Comparison of ENCODE assay signal across 13 cellular contexts in the genomic region with DNA sequence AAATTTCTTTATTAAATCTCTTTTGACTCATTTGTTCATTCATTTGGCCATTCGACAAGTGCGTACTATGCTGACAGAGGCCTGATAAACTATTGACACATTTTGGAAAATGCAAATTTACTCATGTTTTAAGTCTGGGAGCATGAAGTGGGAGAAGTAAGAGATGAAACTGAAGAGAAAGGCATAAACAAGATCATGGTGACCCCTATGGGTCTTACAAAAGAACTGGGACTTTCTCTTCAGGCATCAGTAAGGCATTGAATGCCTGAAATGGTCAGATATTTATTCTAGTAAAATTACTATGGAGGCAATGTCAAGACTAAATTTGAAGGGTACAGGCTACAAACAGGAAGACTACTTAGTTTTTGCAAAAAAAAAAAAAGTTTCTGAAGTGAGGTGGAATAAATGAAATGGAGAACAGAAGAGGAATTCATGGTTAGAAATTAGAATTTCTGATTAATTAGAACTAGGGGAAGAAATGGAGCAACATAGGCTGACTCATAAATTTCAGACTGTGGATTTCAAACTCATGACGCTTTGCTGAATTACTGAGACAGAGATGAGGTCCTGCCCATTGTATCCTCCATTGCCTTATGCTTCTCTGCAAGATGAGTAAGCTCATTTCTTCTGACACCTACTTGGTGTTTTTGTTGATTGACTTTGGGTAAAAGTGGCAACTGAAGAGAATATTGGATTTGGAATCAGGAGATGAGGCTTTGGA. TPM values are rescaled to one million over a fixed set of nuclear protein-coding genes. Genes with fewer than 3 reads are reported as not detected.
DNase-seq lines count a peak whose midpoint lies in the region; ATAC-seq, FAIRE-seq and TF ChIP-seq lines count a peak whose summit lies in the region.
"Had no signal": no experiment of that assay in that cellular context is flagged by ENCODE, and none has a peak within 500 bp of the region (broad histone marks: within the 10 kb centered on the region; RNA-seq: fewer than 3 reads in every experiment).

No MANE protein-coding gene starts in this region.

- peaks cover 0 to 2% of the 10 kb centered on the region in 2 donors for H3K4me1 ChIP-seq in lung (ENCODE audit: control insufficient read depth in 2 of 2, insufficient read depth in 2 of 2, low read length in 2 of 2)
- no peaks in the 10 kb centered on the region for H3K4me1 ChIP-seq in CD8-positive, alpha-beta T cell (ENCODE audit: insufficient read depth, low read length)
- H3K4me1 ChIP-seq: spleen had no signal

- H3K27me3 ChIP-seq in bronchial epithelial cell (ENCODE audit: control insufficient read depth, insufficient read depth, low read length): no peaks in the 10 kb centered on the region
- H3K27me3 ChIP-seq in lung (ENCODE audit: control insufficient read depth, insufficient read depth): no peaks in the 10 kb centered on the region
- peaks cover 3% of the 10 kb centered on the region for H3K27me3 ChIP-seq in CD8-positive, alpha-beta T cell (ENCODE audit: insufficient read depth, low read length)
- H3K27me3 ChIP-seq: spleen had no signal

- peak; percentile 60 for FAIRE-seq in bronchial epithelial cell (lab: Jason Lieb, UNC)

- WGBS in lung, 2 donors: 91 to 94% methylated on average over 3 of the region's 3 CpGs

- H3K4me1 Mint-ChIP-seq in activated CD8-positive, alpha-beta memory T cell treated with anti-CD3 and anti-CD28 coated beads, Interleukin-2, amount 10 ng/mL, durations not matched to agents 7 days and 5 days: peaks cover 2% of the 10 kb centered on the region
- H3K4me1 Mint-ChIP-seq in CD8-positive, alpha-beta T cell (ENCODE audit: low read depth): no peaks in the 10 kb centered on the region
- H3K4me1 Mint-ChIP-seq: CD8-positive, alpha-beta memory T cell had no signal

- DNase-seq in GM03348 (ENCODE audit: low spot score): peak; percentile 48
- DNase-seq in M059J (ENCODE audit: low read depth): peak; percentile 14
- peak; percentile 95 for DNase-seq in bronchial epithelial cell (ENCODE audit: low read depth)
- DNase-seq in lung (ENCODE audit: low spot score): no peak
- DNase-seq in GOT3 (lab: John Stamatoyannopoulos, UW): no peak
- DNase-seq in activated CD8-positive, alpha-beta memory T cell treated with anti-CD3 and anti-CD28 coated beads, Interleukin-2, amount 10 ng/mL, durations not matched to agents 7 days and 5 days: no peak
- DNase-seq in CD8-positive, alpha-beta T cell: no peak
- DNase-seq in NCI-H187 (lab: John Stamatoyannopoulos, UW): no peak
- DNase-seq: activated T-cell treated with anti-CD3 and anti-CD28 coated beads, Interleukin-2, amount 50 U/mL, for 4 hours; CD8-positive, alpha-beta memory T cell; KBM-7; NCI-H774; spleen had no signal

- H3K27me3 Mint-ChIP-seq in activated CD8-positive, alpha-beta memory T cell treated with anti-CD3 and anti-CD28 coated beads, Interleukin-2, amount 10 ng/mL, durations not matched to agents 7 days and 5 days: peaks cover 5% of the 10 kb centered on the region
- H3K27me3 Mint-ChIP-seq in CD8-positive, alpha-beta T cell (ENCODE audit: low read depth): peaks cover 6% of the 10 kb centered on the region

- H3K27ac ChIP-seq in lung (ENCODE audit: low read depth in 1 of 2, low read length in 1 of 2): no peak overlapping the region
- H3K27ac ChIP-seq in CD8-positive, alpha-beta T cell (ENCODE audit: low read depth, low read length): no peak overlapping the region
- H3K27ac ChIP-seq: spleen had no signal

- no peaks in the 10 kb centered on the region for H3K9me3 Mint-ChIP-seq in activated CD8-positive, alpha-beta memory T cell treated with anti-CD3 and anti-CD28 coated beads, Interleukin-2, amount 10 ng/mL, durations not matched to agents 7 days and 5 days (ENCODE audit: low read depth)
- no peaks in the 10 kb centered on the region for H3K9me3 Mint-ChIP-seq in CD8-positive, alpha-beta T cell
- H3K9me3 Mint-ChIP-seq: activated T-cell treated with anti-CD3 and anti-CD28 coated beads, Interleukin-2, amount 50 U/mL, for 4 hours; CD8-positive, alpha-beta memory T cell had no signal

- ATAC-seq in lung (ENCODE audit: insufficient read depth, low FRiP score): peak; percentile 34
- ATAC-seq in activated CD8-positive, alpha-beta memory T cell treated with anti-CD3 and anti-CD28 coated beads, Interleukin-2, amount 10 ng/mL, durations not matched to agents 7 days and 5 days: no peak
- ATAC-seq in CD8-positive, alpha-beta T cell: no peak
- ATAC-seq: activated T-cell treated with anti-CD3 and anti-CD28 coated beads, Interleukin-2, amount 50 U/mL, for 4 hours had no signal

- intact Hi-C loops in CD8-positive, alpha-beta T cell (cut with DNase I, micrococcal nuclease): no loop called here

- TF ChIP-seq CTCF in bronchial epithelial cell (IDR thresholded peaks at IDR 0.05; ENCODE audit: insufficient read depth, low read length, severe bottlenecking): no peak
- no peak for TF ChIP-seq CTCF in lung (IDR thresholded peaks at IDR 0.05; ENCODE audit: control extremely low read depth, extremely low read depth)
- no peak for TF ChIP-seq CTCF in CD8-positive, alpha-beta T cell (IDR thresholded peaks at IDR 0.05)

- POLR2A ChIA-PET in CD8-positive, alpha-beta T cell (lab: Charles Lee): no interaction called here

- H3K27ac Mint-ChIP-seq in activated CD8-positive, alpha-beta memory T cell treated with anti-CD3 and anti-CD28 coated beads, Interleukin-2, amount 10 ng/mL, durations not matched to agents 7 days and 5 days: no peak overlapping the region
- no peak overlapping the region for H3K27ac Mint-ChIP-seq in CD8-positive, alpha-beta T cell
- H3K27ac Mint-ChIP-seq: CD8-positive, alpha-beta memory T cell had no signal

- H3K9me3 ChIP-seq in lung (ENCODE audit: control insufficient read depth in 2 of 2, insufficient read depth in 1 of 2, low read length in 1 of 2): no peaks in the 10 kb centered on the region
- H3K9me3 ChIP-seq in CD8-positive, alpha-beta T cell (ENCODE audit: low read length): no peaks in the 10 kb centered on the region
- H3K9me3 ChIP-seq: spleen had no signal

- CTCF ChIA-PET in activated CD8-positive, alpha-beta memory T cell treated with anti-CD3 and anti-CD28 coated beads, Interleukin-2, amount 10 ng/mL, durations not matched to agents 7 days and 5 days (lab: Charles Lee): no interaction called here
- CTCF ChIA-PET in CD8-positive, alpha-beta T cell (lab: Charles Lee): no interaction called here

- H3K4me3 ChIP-seq in bronchial epithelial cell (ENCODE audit: low read depth, low read length) (no peak overlapping the region), lung (no peak overlapping the region)
- H3K4me3 ChIP-seq in CD8-positive, alpha-beta T cell (ENCODE audit: low read depth, low read length): no peak overlapping the region
- H3K4me3 ChIP-seq: spleen had no signal

- H3K4me3 Mint-ChIP-seq in activated CD8-positive, alpha-beta memory T cell treated with anti-CD3 and anti-CD28 coated beads, Interleukin-2, amount 10 ng/mL, durations not matched to agents 7 days and 5 days: no peak overlapping the region
- H3K4me3 Mint-ChIP-seq in CD8-positive, alpha-beta T cell: no peak overlapping the region
- H3K4me3 Mint-ChIP-seq: activated T-cell treated with anti-CD3 and anti-CD28 coated beads, Interleukin-2, amount 50 U/mL, for 4 hours; CD8-positive, alpha-beta memory T cell had no signal

- no peaks in the 10 kb centered on the region for H3K36me3 Mint-ChIP-seq in activated CD8-positive, alpha-beta memory T cell treated with anti-CD3 and anti-CD28 coated beads, Interleukin-2, amount 10 ng/mL, durations not matched to agents 7 days and 5 days
- no peaks in the 10 kb centered on the region for H3K36me3 Mint-ChIP-seq in CD8-positive, alpha-beta T cell
- H3K36me3 Mint-ChIP-seq: CD8-positive, alpha-beta memory T cell had no signal

- H3K36me3 ChIP-seq in bronchial epithelial cell (ENCODE audit: control insufficient read depth, insufficient read depth, low read length) (no peaks in the 10 kb centered on the region), lung (ENCODE audit: control insufficient read depth in 2 of 2, insufficient read depth in 2 of 2, low read length in 2 of 2) (no peaks in the 10 kb centered on the region)
- H3K36me3 ChIP-seq in CD8-positive, alpha-beta T cell (ENCODE audit: insufficient read depth, low read length): no peaks in the 10 kb centered on the region
- H3K36me3 ChIP-seq: spleen had no signal

RNA-seq across cellular contexts. Expression of a gene that starts 32.7 kb away (rescaled TPM):
- total RNA-seq in M059J (2014; rRNA removed; shearing (Covaris generic)): 0.94 and 2.2 TPM in 2 replicates
- total RNA-seq in bronchial epithelial cell (0.64 and 1.6 TPM in 2 replicates), lung (1 to 10 TPM; 1.9 to 6.9 TPM)
- polyA plus RNA-seq in lung: 1 to 10 TPM in 1 of 2 donors, under 1 TPM in 1; 0.87 to 1.1 TPM
- total RNA-seq in activated CD8-positive, alpha-beta memory T cell treated with anti-CD3 and anti-CD28 coated beads, Interleukin-2, amount 10 ng/mL, durations not matched to agents 7 days and 5 days: not detected
- not detected for total RNA-seq in CD8-positive, alpha-beta T cell
- total RNA-seq: activated T-cell treated with anti-CD3 and anti-CD28 coated beads, Interleukin-2, amount 50 U/mL, for 4 hours; CD8-positive, alpha-beta memory T cell; spleen had no signal
- polyA plus RNA-seq: CD8-positive, alpha-beta memory T cell had no signal

RNA-seq across cellular contexts. Expression of a gene that starts 55.0 kb away (rescaled TPM):
- total RNA-seq in M059J (2014; rRNA removed; shearing (Covaris generic)): not detected in 2 replicates
- total RNA-seq in bronchial epithelial cell (0.13 TPM in 1 of 2 replicates, not detected in the other), lung (under 1 TPM in 1 of 2 donors, not detected in 1; 0.46 TPM)
- polyA plus RNA-seq in lung: not detected
- total RNA-seq in activated CD8-positive, alpha-beta memory T cell treated with anti-CD3 and anti-CD28 coated beads, Interleukin-2, amount 10 ng/mL, durations not matched to agents 7 days and 5 days: not detected
- total RNA-seq in CD8-positive, alpha-beta T cell: not detected
- total RNA-seq: activated T-cell treated with anti-CD3 and anti-CD28 coated beads, Interleukin-2, amount 50 U/mL, for 4 hours; CD8-positive, alpha-beta memory T cell; spleen had no signal
- polyA plus RNA-seq: CD8-positive, alpha-beta memory T cell; spleen had no signal

Comparison
In these comparisons a context has a peak if more than half of its experiments do, and no peak if none do; other contexts are left out.
1. DNase-seq: peak in GM03348 (single experiment), M059J (single experiment) and bronchial epithelial cell (single experiment); none in lung (single experiment), GOT3 (single experiment), activated CD8-positive, alpha-beta memory T cell treated with anti-CD3 and anti-CD28 coated beads, Interleukin-2, amount 10 ng/mL, durations not matched to agents 7 days and 5 days (single experiment), CD8-positive, alpha-beta T cell (0 of 7) and NCI-H187 (0 of 2).